25 cellular contexts compared by ENCODE assay signal in the genomic region with DNA sequence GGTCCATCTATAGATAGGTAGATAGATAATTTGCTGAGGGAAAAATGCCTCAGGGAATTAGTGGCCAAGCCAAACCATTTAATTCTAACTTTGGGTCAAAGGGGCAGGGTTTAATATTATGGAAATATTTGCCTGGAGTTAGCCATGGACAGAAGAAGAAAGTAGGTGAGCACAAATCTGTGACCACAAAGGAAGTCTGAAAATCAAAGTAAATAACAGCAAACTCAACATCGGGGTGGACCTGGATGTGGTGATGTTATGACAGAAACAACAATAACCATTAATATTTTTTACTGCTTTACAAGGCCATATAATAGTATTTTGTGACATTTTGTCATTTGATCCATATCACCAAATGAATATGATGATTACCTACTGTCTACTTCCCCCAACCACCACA.
"Had no signal": no experiment of that assay in that cellular context is flagged by ENCODE, and none has a peak within 500 bp of the region (broad histone marks: within the 10 kb centered on the region; RNA-seq: fewer than 3 reads in every experiment).

No MANE protein-coding gene starts in this region.

- DNase-seq: colonic mucosa; cortex of kidney; dermis blood vessel endothelial cell; dorsolateral prefrontal cortex; effector CD4-positive, alpha-beta T cell; effector CD8-positive, alpha-beta T cell; effector memory CD4-positive, alpha-beta T cell; effector memory CD8-positive, alpha-beta T cell; endodermal cell; erythroblast; esophagus squamous epithelium; foreskin fibroblast; foreskin keratinocyte; foreskin melanocyte; gastrocnemius medialis; glutamatergic neuron; head of caudate nucleus; heart left ventricle; heart right ventricle had no signal

- H3K9me3 ChIP-seq: colonic mucosa, esophagus muscularis mucosa, esophagus squamous epithelium, gastrocnemius medialis, gastroesophageal sphincter, heart left ventricle had no signal

- H3K4me3 ChIP-seq: colonic mucosa, coronary artery, dorsolateral prefrontal cortex, esophagus muscularis mucosa, esophagus squamous epithelium, gastrocnemius medialis, gastroesophageal sphincter, heart left ventricle, heart right ventricle, hepatocyte had no signal

- H3K4me2 ChIP-seq: hepatocyte had no signal

- H3K36me3 ChIP-seq: colonic mucosa, esophagus muscularis mucosa, esophagus squamous epithelium, gastrocnemius medialis, gastroesophageal sphincter, heart left ventricle, heart right ventricle had no signal

- H3K27ac ChIP-seq: colonic mucosa, coronary artery, dorsolateral prefrontal cortex, epithelial cell of prostate, esophagus muscularis mucosa, esophagus squamous epithelium, foreskin keratinocyte, gastrocnemius medialis, gastroesophageal sphincter, heart left ventricle, heart right ventricle, hepatocyte had no signal

- H3K27me3 ChIP-seq: colonic mucosa, dorsolateral prefrontal cortex, esophagus muscularis mucosa, esophagus squamous epithelium, foreskin keratinocyte, gastrocnemius medialis, gastroesophageal sphincter, heart left ventricle, heart right ventricle, hepatocyte had no signal

- H3K79me2 ChIP-seq: hepatocyte had no signal

- ATAC-seq: effector memory CD8-positive, alpha-beta T cell; esophagus mucosa; foreskin keratinocyte; gastrocnemius medialis; gastroesophageal sphincter; heart left ventricle; heart right ventricle had no signal

- H3K4me1 ChIP-seq: colonic mucosa, esophagus muscularis mucosa, esophagus squamous epithelium, foreskin keratinocyte, gastrocnemius medialis, gastroesophageal sphincter, heart left ventricle, heart right ventricle had no signal

- H2AFZ ChIP-seq: hepatocyte had no signal
